11 cellular contexts compared by ENCODE assay signal in the genomic region with DNA sequence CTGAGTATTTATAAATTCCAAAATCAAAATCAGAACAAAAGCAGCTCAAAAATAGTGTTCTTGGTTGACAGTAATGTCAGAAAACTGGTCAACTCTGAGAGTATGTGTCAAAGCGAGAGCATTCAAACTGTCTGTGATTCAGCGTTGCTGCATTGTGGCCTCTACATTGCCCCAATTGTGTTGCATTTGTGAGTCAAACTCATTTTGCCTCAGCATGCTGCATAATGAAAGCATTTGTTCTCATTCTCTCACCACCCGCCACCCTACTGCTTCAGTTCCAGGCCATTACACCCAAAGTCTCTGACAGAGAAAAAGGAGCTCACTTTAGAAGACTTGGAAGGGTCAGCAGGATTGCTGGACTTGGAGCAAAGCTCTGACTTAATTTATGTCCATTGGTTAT.
DNase-seq lines count a peak whose midpoint lies in the region; ATAC-seq and TF ChIP-seq lines count a peak whose summit lies in the region.
"Had no signal": no experiment of that assay in that cellular context is flagged by ENCODE, and none has a peak within 500 bp of the region (broad histone marks: within the 10 kb centered on the region; RNA-seq: fewer than 3 reads in every experiment).

No MANE protein-coding gene starts in this region.

- H3K9ac ChIP-seq in HUES6 (ENCODE audit: low read length) (no peak overlapping the region), smooth muscle cell (ENCODE audit: low read depth) (no peak overlapping the region)
- H3K9ac ChIP-seq: KMS-11 had no signal

- DNase-seq in smooth muscle cell (lab: John Stamatoyannopoulos, UW; ENCODE audit: unreplicated experiment): no peak
- no peak for DNase-seq in naive thymus-derived CD4-positive, alpha-beta T cell
- DNase-seq in cerebellum (ENCODE audit: low spot score): no peak
- DNase-seq in stimulated activated naive CD8-positive, alpha-beta T cell treated with anti-CD3 and anti-CD28 coated beads, Interleukin-15, amount 100 ng/mL, for 72 hours: no peak
- DNase-seq: T-helper 2 cell had no signal

- no peaks in the 10 kb centered on the region for H3K79me2 ChIP-seq in smooth muscle cell (ENCODE audit: low read depth)

- H2AFZ ChIP-seq in smooth muscle cell (ENCODE audit: low read depth): peak overlapping the region; percentile 25

- no peak overlapping the region for H3K4me3 Mint-ChIP-seq in naive thymus-derived CD4-positive, alpha-beta T cell
- H3K4me3 Mint-ChIP-seq in stimulated activated naive CD8-positive, alpha-beta T cell treated with anti-CD3 and anti-CD28 coated beads, Interleukin-15, amount 100 ng/mL, for 72 hours: no peak overlapping the region

- peak overlapping the region; percentile 69 for H3K4me2 ChIP-seq in smooth muscle cell
- H3K4me2 ChIP-seq: KMS-11 had no signal

- TF ChIP-seq POLR2A in gastroesophageal sphincter (IDR thresholded peaks at IDR 0.05): no peak

- H3K36me3 Mint-ChIP-seq in naive thymus-derived CD4-positive, alpha-beta T cell: no peaks in the 10 kb centered on the region

- no peak overlapping the region for H3K27ac Mint-ChIP-seq in naive thymus-derived CD4-positive, alpha-beta T cell
- peak overlapping the region in 1 of 2 donors; percentile 59 for H3K27ac Mint-ChIP-seq in stimulated activated naive CD8-positive, alpha-beta T cell treated with anti-CD3 and anti-CD28 coated beads, Interleukin-15, amount 100 ng/mL, for 72 hours

- H3K9me3 Mint-ChIP-seq in naive thymus-derived CD4-positive, alpha-beta T cell: no peaks in the 10 kb centered on the region
- H3K9me3 Mint-ChIP-seq in stimulated activated naive CD8-positive, alpha-beta T cell treated with anti-CD3 and anti-CD28 coated beads, Interleukin-15, amount 100 ng/mL, for 72 hours: no peaks in the 10 kb centered on the region

- TF ChIP-seq CTCF in gastroesophageal sphincter (IDR thresholded peaks at IDR 0.05): no peak
- TF ChIP-seq CTCF in smooth muscle cell (IDR thresholded peaks at IDR 0.05; ENCODE audit: borderline replicate concordance, insufficient read depth, poor library complexity, severe bottlenecking): no peak

- CTCF ChIA-PET in naive thymus-derived CD4-positive, alpha-beta T cell (lab: Charles Lee): no interaction called here

- intact Hi-C loops in naive thymus-derived CD4-positive, alpha-beta T cell (cut with micrococcal nuclease): loop anchor here in 1 of 2 donors (10.0 kb wide), 1 partner anchor 61 kb away; no protein-coding TSS in a partner anchor

- WGBS in gastroesophageal sphincter (ENCODE audit: low coverage in 1 of 2), 2 donors: 52 to 68% methylated on average over 2 to 3 of the region's 3 CpGs
- 62% methylated on average over 3 of the region's 3 CpGs for WGBS in smooth muscle cell (ENCODE audit: low lambda C conversion rate)

- H3K27me3 Mint-ChIP-seq in naive thymus-derived CD4-positive, alpha-beta T cell: peaks cover 0 to 39% (median 19%) of the 10 kb centered on the region in 5 donors
- H3K27me3 Mint-ChIP-seq in stimulated activated naive CD8-positive, alpha-beta T cell treated with anti-CD3 and anti-CD28 coated beads, Interleukin-15, amount 100 ng/mL, for 72 hours: peaks cover 25% of the 10 kb centered on the region

- peak overlapping the region; percentile 17; the same call in 1 of the 2 replicates for H3K27ac ChIP-seq in HUES6 (ENCODE audit: low read depth, low read length)
- H3K27ac ChIP-seq in gastroesophageal sphincter: peak overlapping the region; percentile 61 to 73 (median 70)
- H3K27ac ChIP-seq in smooth muscle cell (ENCODE audit: low read depth): peak overlapping the region; percentile 50
- H3K27ac ChIP-seq in naive thymus-derived CD4-positive, alpha-beta T cell (ENCODE audit: low read depth, low read length): no peak overlapping the region
- H3K27ac ChIP-seq: KMS-11 had no signal

- H3K4me1 Mint-ChIP-seq in naive thymus-derived CD4-positive, alpha-beta T cell: no peaks in the 10 kb centered on the region
- no peaks in the 10 kb centered on the region for H3K4me1 Mint-ChIP-seq in stimulated activated naive CD8-positive, alpha-beta T cell treated with anti-CD3 and anti-CD28 coated beads, Interleukin-15, amount 100 ng/mL, for 72 hours

- ATAC-seq in GM21381 (IDR thresholded peaks at IDR 0.05; ENCODE audit: unreplicated experiment) (peak; percentile 50), gastroesophageal sphincter (no peak), GM19328 (IDR thresholded peaks at IDR 0.05; ENCODE audit: unreplicated experiment) (no peak)
- ATAC-seq in naive thymus-derived CD4-positive, alpha-beta T cell: no peak
- no peak for ATAC-seq in stimulated activated naive CD8-positive, alpha-beta T cell treated with anti-CD3 and anti-CD28 coated beads, Interleukin-15, amount 100 ng/mL, for 72 hours

- peaks cover 36% of the 10 kb centered on the region for H3K4me1 ChIP-seq in HUES6 (ENCODE audit: control insufficient read depth, insufficient read depth, low read length)
- peaks cover 0 to 25% (median 0%) of the 10 kb centered on the region in 3 donors for H3K4me1 ChIP-seq in gastroesophageal sphincter
- H3K4me1 ChIP-seq in smooth muscle cell (ENCODE audit: low read depth): peaks cover 50% of the 10 kb centered on the region
- H3K4me1 ChIP-seq in naive thymus-derived CD4-positive, alpha-beta T cell (ENCODE audit: control insufficient read depth in 2 of 2, insufficient read depth in 2 of 2, low read length in 2 of 2): no peaks in the 10 kb centered on the region
- H3K4me1 ChIP-seq: ascending aorta had no signal

- no peak for TF ChIP-seq EP300 in gastroesophageal sphincter (IDR thresholded peaks at IDR 0.05)

- H3K27me3 ChIP-seq in HUES6 (ENCODE audit: control insufficient read depth, insufficient read depth, low read length) (no peaks in the 10 kb centered on the region), gastroesophageal sphincter (no peaks in the 10 kb centered on the region), smooth muscle cell (ENCODE audit: low read depth) (no peaks in the 10 kb centered on the region)
- no peaks in the 10 kb centered on the region for H3K27me3 ChIP-seq in naive thymus-derived CD4-positive, alpha-beta T cell (ENCODE audit: control insufficient read depth in 2 of 2, insufficient read depth in 2 of 2, low read length in 2 of 2)
- H3K27me3 ChIP-seq: ascending aorta had no signal

- no peaks in the 10 kb centered on the region for H4K20me1 ChIP-seq in smooth muscle cell (ENCODE audit: low read depth)

- H3F3A ChIP-seq in smooth muscle cell (ENCODE audit: low read depth): peaks cover 31% of the 10 kb centered on the region

- H3K36me3 ChIP-seq in HUES6 (ENCODE audit: control insufficient read depth, insufficient read depth, low read length) (no peaks in the 10 kb centered on the region), gastroesophageal sphincter (no peaks in the 10 kb centered on the region), smooth muscle cell (ENCODE audit: low read depth) (no peaks in the 10 kb centered on the region)
- H3K36me3 ChIP-seq in naive thymus-derived CD4-positive, alpha-beta T cell (ENCODE audit: control insufficient read depth in 2 of 3, insufficient read depth in 3 of 3, low read length in 3 of 3): no peaks in the 10 kb centered on the region
- H3K36me3 ChIP-seq: ascending aorta had no signal

- H3K9me3 ChIP-seq in HUES6 (ENCODE audit: control insufficient read depth, insufficient read depth, low read depth, low read length) (no peaks in the 10 kb centered on the region), gastroesophageal sphincter (no peaks in the 10 kb centered on the region), smooth muscle cell (replicated peaks; ENCODE audit: low read depth) (no peaks in the 10 kb centered on the region)
- no peaks in the 10 kb centered on the region for H3K9me3 ChIP-seq in naive thymus-derived CD4-positive, alpha-beta T cell (ENCODE audit: control insufficient read depth in 2 of 3, low read length in 3 of 3)
- H3K9me3 ChIP-seq: ascending aorta had no signal

- no peak overlapping the region for H3K4me3 ChIP-seq in HUES6 (ENCODE audit: low read depth, low read length)
- H3K4me3 ChIP-seq in gastroesophageal sphincter: no peak overlapping the region
- H3K4me3 ChIP-seq in smooth muscle cell: no peak overlapping the region
- no peak overlapping the region for H3K4me3 ChIP-seq in naive thymus-derived CD4-positive, alpha-beta T cell (ENCODE audit: low read length)
- H3K4me3 ChIP-seq: ascending aorta had no signal

- POLR2A ChIA-PET in naive thymus-derived CD4-positive, alpha-beta T cell (lab: Charles Lee): no interaction called here
